Comparison of ENCODE assay signal across 8 cellular contexts in genomic region chr11:93741882-93742226, GRCh38. TPM values are rescaled to one million over a fixed set of nuclear protein-coding genes. Genes with fewer than 3 reads are reported as not detected.
A peak's percentile ranks its signal among the peaks of the same experiment; 100 is the strongest.
DNase-seq lines count a peak whose midpoint lies in the region; ATAC-seq and TF ChIP-seq lines count a peak whose summit lies in the region.

No MANE protein-coding gene starts in this region.

- H3K36me3 Mint-ChIP-seq in activated T-helper 17 cell treated with anti-CD3 and anti-CD28 coated beads, Interleukin-2, amount 50 U/mL, for 72 hours (ENCODE audit: low read depth) = peaks cover 66% of the 10 kb centered on the region

- H3K9me3 ChIP-seq in heart left ventricle (no peaks in the 10 kb centered on the region), prostate gland (no peaks in the 10 kb centered on the region)

- peak overlapping the region; percentile 66 for H2AFZ ChIP-seq in KMS-11 (ENCODE audit: low read depth)

- H4K20me1 ChIP-seq in KMS-11 (ENCODE audit: insufficient read depth) = peaks cover 19% of the 10 kb centered on the region

- H3K9ac ChIP-seq in KMS-11 = peak overlapping the region; percentile 99

- no peaks in the 10 kb centered on the region for H3K27me3 Mint-ChIP-seq in activated T-helper 17 cell treated with anti-CD3 and anti-CD28 coated beads, Interleukin-2, amount 50 U/mL, for 72 hours

- peaks cover 49% of the 10 kb centered on the region for H3K79me2 ChIP-seq in KMS-11 (ENCODE audit: insufficient read depth, low read depth)

- peak overlapping the region; percentile 48; the same call in 1 of the 2 replicates for H3K4me2 ChIP-seq in KMS-11

- H3K4me3 ChIP-seq in KMS-11 (IDR thresholded peaks at IDR 0.05; ENCODE audit: insufficient read depth, low read depth, low read length) = no peak overlapping the region
- H3K4me3 ChIP-seq in heart left ventricle = peak overlapping the region; percentile 57 to 92 (median 80)
- peak overlapping the region; percentile 63 to 73 for H3K4me3 ChIP-seq in prostate gland

- H3K27ac Mint-ChIP-seq in activated T-helper 17 cell treated with anti-CD3 and anti-CD28 coated beads, Interleukin-2, amount 50 U/mL, for 72 hours = peak overlapping the region; percentile 99

- H3K4me1 Mint-ChIP-seq in activated T-helper 17 cell treated with anti-CD3 and anti-CD28 coated beads, Interleukin-2, amount 50 U/mL, for 72 hours = peaks cover 20% of the 10 kb centered on the region

- ATAC-seq in GM21526 (IDR thresholded peaks at IDR 0.05; ENCODE audit: low FRiP score, unreplicated experiment) = peak; percentile 22
- peak; percentile 16 for ATAC-seq in activated T-helper 17 cell treated with anti-CD3 and anti-CD28 coated beads, Interleukin-2, amount 50 U/mL, for 72 hours (replicated peaks)
- peak; percentile 28 to 44 (median 36) for ATAC-seq in heart left ventricle
- no peak for ATAC-seq in HG03469 (IDR thresholded peaks at IDR 0.05; ENCODE audit: unreplicated experiment)

- intact Hi-C loops in heart left ventricle (cut with DNase I) (loop anchor here in 9 of 10 donors (1.0 to 5.0 kb wide), 2 partner anchors 40 to 42 kb away; partner anchors contain the start of gene MED17 (in 9 of the 9)), prostate gland (cut with DNase I) (loop anchor here (5.0 kb wide), 1 partner anchor 40 kb away; the partner anchor contains the start of gene MED17)

- H3K27me3 ChIP-seq in KMS-11 (ENCODE audit: insufficient read depth, low read depth) (no peaks in the 10 kb centered on the region), heart left ventricle (no peaks in the 10 kb centered on the region), prostate gland (replicated peaks; ENCODE audit: insufficient read depth) (no peaks in the 10 kb centered on the region)

- H3K27ac ChIP-seq in KMS-11 (peak overlapping the region; percentile 96), heart left ventricle (peak overlapping the region; percentile 86 to 96 (median 94)), prostate gland (peak overlapping the region; percentile 92)

- H3K36me3 ChIP-seq in KMS-11 (ENCODE audit: insufficient read depth) (peaks cover 5% of the 10 kb centered on the region; the same call in 1 of the 2 replicates), heart left ventricle (peaks cover 0 to 33% (median 26%) of the 10 kb centered on the region in 9 donors), prostate gland (no peaks in the 10 kb centered on the region)

- WGBS in heart left ventricle, 4 donors = 0 to 3% (median 2%) methylated on average over 8 of the region's 8 CpGs
- WGBS in prostate gland = 1% methylated on average over 8 of the region's 8 CpGs

- no peaks in the 10 kb centered on the region for H3K9me3 Mint-ChIP-seq in activated T-helper 17 cell treated with anti-CD3 and anti-CD28 coated beads, Interleukin-2, amount 50 U/mL, for 72 hours

- H3K4me1 ChIP-seq in KMS-11 (ENCODE audit: low read depth, poor library complexity, severe bottlenecking) (peaks cover 16% of the 10 kb centered on the region), heart left ventricle (peaks cover 0 to 60% (median 51%) of the 10 kb centered on the region in 12 donors), prostate gland (replicated peaks) (peaks cover 10% of the 10 kb centered on the region)

- no peak for TF ChIP-seq POLR2A in heart left ventricle (IDR thresholded peaks at IDR 0.05)
- TF ChIP-seq POLR2A in prostate gland (IDR thresholded peaks at IDR 0.05) = no peak

- TF ChIP-seq CTCF in KMS-11 (conservative IDR thresholded peaks at IDR 0.05; ENCODE audit: low read depth, low read length) (no peak), heart left ventricle (IDR thresholded peaks at IDR 0.05) (no peak), prostate gland (IDR thresholded peaks at IDR 0.05) (no peak)

- DNase-seq in DMS53 treated with DMSO at 0.1 percent for 48 hours (lab: John Stamatoyannopoulos, UW; ENCODE audit: unreplicated experiment) = peak; percentile 83
- DNase-seq in heart left ventricle = no peak
- peak; percentile 47 for DNase-seq in prostate gland (ENCODE audit: low spot score)
- DNase-seq in NCI-H1694 treated with DMSO at 0.1 percent for 48 hours (lab: John Stamatoyannopoulos, UW) = no peak

- H3K4me3 Mint-ChIP-seq in activated T-helper 17 cell treated with anti-CD3 and anti-CD28 coated beads, Interleukin-2, amount 50 U/mL, for 72 hours = peak overlapping the region; percentile 96

RNA-seq across cellular contexts. Expression of gene C11orf54, which starts 0.4 kb away (rescaled TPM):
- total RNA-seq in activated T-helper 17 cell treated with anti-CD3 and anti-CD28 coated beads, Interleukin-2, amount 50 U/mL, for 72 hours = 10 to 100 TPM; 27.2 to 51.7 TPM
- 10 to 100 TPM; 23.7 to 46.2 (median 28.6) TPM for total RNA-seq in heart left ventricle
- polyA plus RNA-seq in heart left ventricle = 10 to 100 TPM; 17.2 to 22.6 TPM
- 10 to 100 TPM; 43.8 to 72.8 TPM for total RNA-seq in prostate gland

RNA-seq across cellular contexts. Expression of gene TAF1D, which starts 0.6 kb away (rescaled TPM):
- 100 to 1,000 TPM; 262 to 270 TPM for total RNA-seq in activated T-helper 17 cell treated with anti-CD3 and anti-CD28 coated beads, Interleukin-2, amount 50 U/mL, for 72 hours
- total RNA-seq in heart left ventricle (10 to 100 TPM; 17.0 to 52.5 (median 36.7) TPM), prostate gland (10 to 100 TPM; 39.3 to 53.0 TPM)
- 10 to 100 TPM; 46.3 to 57.6 TPM for polyA plus RNA-seq in heart left ventricle

RNA-seq across cellular contexts. Expression of gene MED17, which starts 42.2 kb away (rescaled TPM):
- total RNA-seq in activated T-helper 17 cell treated with anti-CD3 and anti-CD28 coated beads, Interleukin-2, amount 50 U/mL, for 72 hours = 10 to 100 TPM; 38.7 to 42.3 TPM
- 10 to 100 TPM; 14.6 to 28.6 (median 16.1) TPM for total RNA-seq in heart left ventricle
- polyA plus RNA-seq in heart left ventricle = 10 to 100 TPM in 1 of 2 donors, 1 to 10 TPM in 1; 9.2 to 18.1 TPM
- total RNA-seq in prostate gland = 10 to 100 TPM; 22.4 to 31.4 TPM

Comparison
In these comparisons a context has a peak if more than half of its experiments do, and no peak if none do; other contexts are left out.
1. DNase-seq: peak in DMS53 treated with DMSO at 0.1 percent for 48 hours (single experiment) and prostate gland (single experiment); none in heart left ventricle (0 of 5) and NCI-H1694 treated with DMSO at 0.1 percent for 48 hours (single experiment).
2. RNA of gene TAF1D, which starts 0.6 kb away (total RNA-seq): 262 to 270 TPM in activated T-helper 17 cell treated with anti-CD3 and anti-CD28 coated beads, Interleukin-2, amount 50 U/mL, for 72 hours; 39.3 to 53.0 TPM in prostate gland and 17.0 to 52.5 TPM in heart left ventricle; every median in the first group is over 4 times any median in the second.
3. Peak in every context shown above with its lines, with median percentiles within 50 percentile points of each other: H3K27ac ChIP-seq.